Comparison of ENCODE assay signal across 14 cellular contexts in genomic region chr7:90250601-90251303, GRCh38. TPM values are rescaled to one million over a fixed set of nuclear protein-coding genes. Genes with fewer than 3 reads are reported as not detected.
DNase-seq lines count a peak whose midpoint lies in the region; ATAC-seq, FAIRE-seq and TF ChIP-seq lines count a peak whose summit lies in the region.
"Had no signal": no experiment of that assay in that cellular context is flagged by ENCODE, and none has a peak within 500 bp of the region (broad histone marks: within the 10 kb centered on the region; RNA-seq: fewer than 3 reads in every experiment).

No MANE protein-coding gene starts in this region.

- no peak for TF ChIP-seq POLR2A in H54 (IDR thresholded peaks at IDR 0.05; ENCODE audit: low read depth, low read length)

- TF ChIP-seq CTCF in fibroblast of the aortic adventitia (IDR thresholded peaks at IDR 0.05; ENCODE audit: insufficient read depth, low read length) (no peak), RWPE1 (conservative IDR thresholded peaks at IDR 0.05; ENCODE audit: low read depth) (no peak)

- POLR2A ChIA-PET in RWPE1 (lab: Yijun Ruan, JAX; ENCODE audit: low non-redundant PET): no interaction called here

- ATAC-seq in HG02763 (IDR thresholded peaks at IDR 0.05; ENCODE audit: unreplicated experiment): no peak
- ATAC-seq: CD8-positive, alpha-beta T cell had no signal

- FAIRE-seq in H54 (lab: Jason Lieb, UNC) (peak; percentile 15), GM19239 (lab: Jason Lieb, UNC) (no peak)

- H3K4me3 ChIP-seq in adipocyte (ENCODE audit: low read length) (peak overlapping the region; percentile 69), fibroblast of the aortic adventitia (ENCODE audit: low read depth, low read length) (no peak overlapping the region), skeletal muscle cell (ENCODE audit: low read depth, low read length) (no peak overlapping the region)

- H3K36me3 ChIP-seq in adipocyte (ENCODE audit: control insufficient read depth, insufficient read depth, low read length, severe bottlenecking): no peaks in the 10 kb centered on the region

- DNase-seq in H54 (ENCODE audit: insufficient read length, low spot score) (no peak), adipocyte (ENCODE audit: low read depth) (peak; percentile 72), fibroblast of the aortic adventitia (ENCODE audit: low read depth) (peak; percentile 85), skeletal muscle cell (ENCODE audit: low read depth) (peak; percentile 41), HuH-7 (ENCODE audit: low spot score) (no peak), GM19239 (ENCODE audit: insufficient read length, low spot score) (no peak), RWPE1 (ENCODE audit: low spot score) (no peak)
- DNase-seq: activated CD4-positive, alpha-beta T cell treated with anti-CD3 and anti-CD28 coated beads for 1 hour; activated T-cell treated with anti-CD3 and anti-CD28 coated beads, Interleukin-2, amount 50 U/mL, for 1 hour; amygdala; CD8-positive, alpha-beta T cell; endodermal cell; Kasumi-1 had no signal

- H3K27ac ChIP-seq in RWPE1: no peak overlapping the region

- CTCF ChIA-PET in RWPE1 (lab: Yijun Ruan, JAX): interaction anchor here (0.6 kb wide), 1 partner anchor 78 kb away, joined by 3 read pairs; no protein-coding TSS in a partner anchor

- H3K9me3 ChIP-seq in adipocyte (ENCODE audit: control insufficient read depth, low read length): no peaks in the 10 kb centered on the region

- peaks cover 55% of the 10 kb centered on the region for H3K4me1 ChIP-seq in adipocyte (ENCODE audit: control insufficient read depth, insufficient read depth, low read length)

- H3K9ac ChIP-seq in adipocyte (ENCODE audit: low read length): peak overlapping the region; percentile 84

- H3K27me3 ChIP-seq in adipocyte (replicated peaks; ENCODE audit: control insufficient read depth, insufficient read depth, low read length): no peaks in the 10 kb centered on the region

RNA-seq across cellular contexts. Expression of gene CFAP69, which starts 5.8 kb away (rescaled TPM):
- 3.2 and 6.4 TPM in 2 replicates for total RNA-seq in fibroblast of the aortic adventitia (ENCODE audit: low replicate concordance)
- total RNA-seq: CD8-positive, alpha-beta T cell had no signal

RNA-seq across cellular contexts. Expression of gene STEAP2, which starts 39.2 kb away (rescaled TPM):
- total RNA-seq in fibroblast of the aortic adventitia (ENCODE audit: low replicate concordance): 16.0 and 28.4 TPM in 2 replicates
- total RNA-seq: CD8-positive, alpha-beta T cell had no signal

Comparison
In these comparisons a context has a peak if more than half of its experiments do, and no peak if none do; other contexts are left out.
1. DNase-seq: peak in adipocyte (single experiment), fibroblast of the aortic adventitia (single experiment) and skeletal muscle cell (single experiment); none in H54 (single experiment), HuH-7 (single experiment), GM19239 (single experiment) and RWPE1 (single experiment).